ENCODE assay signal across 9 cellular contexts in the genomic region with DNA sequence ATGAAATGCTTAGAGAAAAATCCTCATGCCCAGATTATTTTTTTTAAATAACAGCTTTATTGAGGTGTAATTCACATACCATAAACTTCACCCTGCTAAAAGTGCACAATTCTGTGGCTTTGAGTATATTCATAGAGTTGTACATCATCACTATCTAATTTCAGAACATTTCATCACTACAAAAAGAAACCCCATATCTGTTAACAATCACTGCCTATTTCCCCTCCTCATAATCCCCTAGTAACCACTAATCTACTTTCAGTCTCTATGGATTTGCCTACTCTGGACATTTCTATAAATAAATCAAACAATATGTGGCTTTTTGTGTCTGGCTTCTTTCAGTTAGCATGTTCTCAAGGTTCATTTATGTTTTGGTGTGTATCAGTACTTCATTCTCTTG.
"Had no signal": no experiment of that assay in that cellular context is flagged by ENCODE, and none has a peak within 500 bp of the region (broad histone marks: within the 10 kb centered on the region; RNA-seq: fewer than 3 reads in every experiment).

No MANE protein-coding gene starts in this region.

- H3K4me3 ChIP-seq: esophagus squamous epithelium, thoracic aorta had no signal

- DNase-seq: aorta; esophagus squamous epithelium; kidney; left ventricle myocardium superior; naive thymus-derived CD4-positive, alpha-beta T cell; retina; stimulated activated naive CD4-positive, alpha-beta T cell treated with Interleukin-2 at 50 U/mL for 16 hours had no signal

- H3K4me1 ChIP-seq: esophagus squamous epithelium had no signal

- H3K9me3 ChIP-seq: esophagus squamous epithelium, neutrophil, thoracic aorta had no signal

- H3K27me3 ChIP-seq: esophagus squamous epithelium, neutrophil had no signal

- H3K27ac ChIP-seq: esophagus squamous epithelium, neutrophil, thoracic aorta had no signal

- H3K36me3 ChIP-seq: esophagus squamous epithelium, neutrophil, thoracic aorta had no signal
